Comparison of ENCODE assay signal across 8 cellular contexts in genomic region chr12:98754095-98754494, GRCh38.
A peak's percentile ranks its signal among the peaks of the same experiment; 100 is the strongest.
DNase-seq lines count a peak whose midpoint lies in the region; ATAC-seq and TF ChIP-seq lines count a peak whose summit lies in the region.

No MANE protein-coding gene starts in this region.

- H3K4me3 ChIP-seq in OCI-LY3 (ENCODE audit: low read length) = peak overlapping the region; percentile 55

- peaks cover 20% of the 10 kb centered on the region for H3K4me1 ChIP-seq in OCI-LY3 (ENCODE audit: low read length)
- no peaks in the 10 kb centered on the region for H3K4me1 ChIP-seq in foreskin keratinocyte

- peak; percentile 17 to 27 for DNase-seq in stimulated activated CD4-positive, alpha-beta T cell treated with anti-CD3 and anti-CD28 coated beads, Interleukin-2, amount 100 ng/mL, for 24 hours
- no peak for DNase-seq in stimulated activated CD4-positive, alpha-beta T cell treated with anti-CD3 and anti-CD28 coated beads, Interleukin-12 subunit alpha, Interleukin-12 subunit beta, amount 100 ng/mL, for 4 hours
- peak in 1 of 2 donors; percentile 23 for DNase-seq in foreskin keratinocyte
- no peak for DNase-seq in SKM-1 (lab: John Stamatoyannopoulos, UW; ENCODE audit: unreplicated experiment)
- DNase-seq in SW 1271 (lab: John Stamatoyannopoulos, UW) = no peak
- DNase-seq in NCI-H524 treated with DMSO at 0.1 percent for 48 hours (lab: John Stamatoyannopoulos, UW) = no peak

- TF ChIP-seq CTCF in OCI-LY3 (IDR thresholded peaks at IDR 0.05; ENCODE audit: low read depth, low read length) (no peak), foreskin keratinocyte (conservative IDR thresholded peaks at IDR 0.05) (no peak)

- peak overlapping the region; percentile 75 for H3K4me2 ChIP-seq in OCI-LY3 (ENCODE audit: low read length)

- H3K9me3 ChIP-seq in OCI-LY3 (ENCODE audit: insufficient read depth, low read length) = no peaks in the 10 kb centered on the region

- no peaks in the 10 kb centered on the region for H3K36me3 ChIP-seq in OCI-LY3 (replicated peaks; ENCODE audit: low read depth, low read length)

- peak overlapping the region; percentile 18; the same call in 1 of the 2 replicates for H3K9ac ChIP-seq in OCI-LY3 (ENCODE audit: low read length)

- peak overlapping the region; percentile 82 for H2AFZ ChIP-seq in OCI-LY3 (ENCODE audit: low read depth, low read length)

- H4K20me1 ChIP-seq in OCI-LY3 (ENCODE audit: insufficient read depth, low read length) = no peaks in the 10 kb centered on the region

- H3K27ac ChIP-seq in OCI-LY3 (ENCODE audit: low read length) (peak overlapping the region; percentile 26; the same call in 1 of the 2 replicates), foreskin keratinocyte (no peak overlapping the region)

- H3K79me2 ChIP-seq in OCI-LY3 (ENCODE audit: low read length) = no peaks in the 10 kb centered on the region

- H3K27me3 ChIP-seq in OCI-LY3 (ENCODE audit: low read depth, low read length) (no peaks in the 10 kb centered on the region), foreskin keratinocyte (no peaks in the 10 kb centered on the region)

- ATAC-seq in HG02759 (IDR thresholded peaks at IDR 0.05; ENCODE audit: unreplicated experiment) (peak; percentile 99), foreskin keratinocyte (peak; percentile 10)

Comparison
In these comparisons a context has a peak if more than half of its experiments do, and no peak if none do; other contexts are left out.
1. DNase-seq: peak in stimulated activated CD4-positive, alpha-beta T cell treated with anti-CD3 and anti-CD28 coated beads, Interleukin-2, amount 100 ng/mL, for 24 hours (2 of 2); none in stimulated activated CD4-positive, alpha-beta T cell treated with anti-CD3 and anti-CD28 coated beads, Interleukin-12 subunit alpha, Interleukin-12 subunit beta, amount 100 ng/mL, for 4 hours (single experiment), SKM-1 (single experiment), SW 1271 (0 of 2) and NCI-H524 treated with DMSO at 0.1 percent for 48 hours (single experiment).